In genomic region chr19:57319869-57320179, GRCh38 we compare ENCODE assay signal across 8 cellular contexts. TPM values are rescaled to one million over a fixed set of nuclear protein-coding genes. Genes with fewer than 3 reads are reported as not detected.
DNase-seq lines count a peak whose midpoint lies in the region; ATAC-seq, FAIRE-seq and TF ChIP-seq lines count a peak whose summit lies in the region.

No MANE protein-coding gene starts in this region.

- DNase-seq in foreskin keratinocyte, result no peak
- DNase-seq in gastrocnemius medialis, result no peak
- DNase-seq in H54 (ENCODE audit: insufficient read length, low spot score), result no peak
- no peak for DNase-seq in cerebellum (ENCODE audit: low spot score)
- DNase-seq in activated CD4-positive, alpha-beta T cell treated with anti-CD3 and anti-CD28 coated beads, Interleukin-2, amount 50 U/mL, for 4 hours, result no peak
- no peak for DNase-seq in NCI-H2171 treated with DMSO at 0.1 percent for 48 hours (lab: John Stamatoyannopoulos, UW)

- H3K4me1 ChIP-seq in foreskin keratinocyte (peaks cover 6% of the 10 kb centered on the region), gastrocnemius medialis (peaks cover 18 to 19% of the 10 kb centered on the region in 2 donors)

- peak; percentile 4 for ATAC-seq in GM19023 (IDR thresholded peaks at IDR 0.05; ENCODE audit: unreplicated experiment)
- ATAC-seq in SK-N-SH treated with all-trans-retinoic acid at 6 μM for 48 hours, result peak; percentile 38
- ATAC-seq in foreskin keratinocyte, result peak; percentile 8
- ATAC-seq in gastrocnemius medialis, result peak; percentile 38 to 43

- no peak for TF ChIP-seq CTCF in foreskin keratinocyte (conservative IDR thresholded peaks at IDR 0.05)
- TF ChIP-seq CTCF in gastrocnemius medialis (IDR thresholded peaks at IDR 0.05 in 4 of 5, conservative IDR thresholded peaks at IDR 0.05 in 1 of 5), result no peak

- H3K27me3 ChIP-seq in foreskin keratinocyte, result peaks cover 25% of the 10 kb centered on the region
- no peaks in the 10 kb centered on the region for H3K27me3 ChIP-seq in gastrocnemius medialis

- no peak for FAIRE-seq in H54 (lab: Jason Lieb, UNC)

- no peak for TF ChIP-seq POLR2A in gastrocnemius medialis (IDR thresholded peaks at IDR 0.05)
- no peak for TF ChIP-seq POLR2A in H54 (IDR thresholded peaks at IDR 0.05; ENCODE audit: low read depth, low read length)

- peaks cover 0 to 20% of the 10 kb centered on the region in 2 donors for H3K36me3 ChIP-seq in gastrocnemius medialis

- H3K4me3 ChIP-seq in gastrocnemius medialis, result peak overlapping the region; percentile 65 to 99 (median 91)

- intact Hi-C loops in gastrocnemius medialis (cut with DNase I; ENCODE audit: low total_unique reads), result loop anchor here (1.0 to 2.0 kb wide), 4 partner anchors 19 to 69 kb away; partner anchors contain the start of genes TRAPPC2B, ZNF460, ZNF547 and ZNF548

- no peaks in the 10 kb centered on the region for H3K9me3 ChIP-seq in gastrocnemius medialis

- in situ Hi-C loops in gastrocnemius medialis (cut with MboI; ENCODE audit: low sequenced_read_pairs in 4 of 4), result no loop called here

- H3K27ac ChIP-seq in foreskin keratinocyte (peak overlapping the region; percentile 77), gastrocnemius medialis (peak overlapping the region; percentile 87 to 98 (median 91))

TF ChIP-seq in SK-N-SH treated with all-trans-retinoic acid at 6 μM for 48 hours, 23 proteins besides CTCF, POLR2A, EP300 and RAD21:
- no peak for TF ChIP-seq GLIS3 (CRISPR knock-in tag; IDR thresholded peaks at IDR 0.05)
- no peak for TF ChIP-seq TOX (CRISPR knock-in tag; IDR thresholded peaks at IDR 0.05; ENCODE audit: borderline replicate concordance)
- TF ChIP-seq POU6F1 (CRISPR knock-in tag; IDR thresholded peaks at IDR 0.05; ENCODE audit: borderline replicate concordance, low read depth), result no peak
- TF ChIP-seq TCF4 (CRISPR knock-in tag; IDR thresholded peaks at IDR 0.05; ENCODE audit: borderline replicate concordance), result no peak
- TF ChIP-seq ARNTL (CRISPR knock-in tag; IDR thresholded peaks at IDR 0.05; ENCODE audit: borderline replicate concordance, low read depth), result no peak
- no peak for TF ChIP-seq ESRRG (CRISPR knock-in tag; IDR thresholded peaks at IDR 0.05)
- no peak for TF ChIP-seq PATZ1 (CRISPR knock-in tag; IDR thresholded peaks at IDR 0.05; ENCODE audit: borderline replicate concordance)
- TF ChIP-seq ZNF565 (CRISPR knock-in tag; conservative IDR thresholded peaks at IDR 0.05; ENCODE audit: low read depth), result no peak
- TF ChIP-seq PPARA (CRISPR knock-in tag; IDR thresholded peaks at IDR 0.05; ENCODE audit: borderline replicate concordance), result no peak
- TF ChIP-seq CREB5 (CRISPR knock-in tag; IDR thresholded peaks at IDR 0.05; ENCODE audit: low read depth), result no peak
- TF ChIP-seq RARB (CRISPR knock-in tag; IDR thresholded peaks at IDR 0.05), result no peak
- TF ChIP-seq ZFP3 (CRISPR knock-in tag; IDR thresholded peaks at IDR 0.05), result no peak
- no peak for TF ChIP-seq ZNF8 (CRISPR knock-in tag; IDR thresholded peaks at IDR 0.05)
- no peak for TF ChIP-seq CSDC2 (CRISPR knock-in tag; IDR thresholded peaks at IDR 0.05)

RNA-seq across cellular contexts. Expression of gene ZNF543, which starts 0.4 kb away (rescaled TPM):
- total RNA-seq in foreskin keratinocyte (6.9 TPM in 2 replicates), gastrocnemius medialis (10 to 100 TPM in 1 of 4 donors, 1 to 10 TPM in 3; 5.8 to 11.5 (median 8.3) TPM), cerebellum (30.1 TPM)
- polyA plus RNA-seq in foreskin keratinocyte, result 0.54 and 0.79 TPM in 2 replicates

RNA-seq across cellular contexts. Expression of gene ZNF304, which starts 31.2 kb away (rescaled TPM):
- 8.7 and 9.6 TPM in 2 replicates for total RNA-seq in foreskin keratinocyte
- 2.4 and 2.7 TPM in 2 replicates for polyA plus RNA-seq in foreskin keratinocyte
- total RNA-seq in gastrocnemius medialis, result 1 to 10 TPM; 4.1 to 6.5 (median 4.8) TPM
- total RNA-seq in cerebellum, result 15.9 TPM

RNA-seq across cellular contexts. Expression of gene ZNF460, which starts 39.5 kb away (rescaled TPM):
- total RNA-seq in foreskin keratinocyte (45.8 and 54.6 TPM in 2 replicates), gastrocnemius medialis (10 to 100 TPM; 20.2 to 63.3 (median 42.3) TPM), cerebellum (165 TPM)
- 0.30 and 0.47 TPM in 2 replicates for polyA plus RNA-seq in foreskin keratinocyte

RNA-seq across cellular contexts. Expression of gene TRAPPC2B, which starts 43.5 kb away (rescaled TPM):
- 9.6 and 11.0 TPM in 2 replicates for total RNA-seq in foreskin keratinocyte
- 14.8 and 16.5 TPM in 2 replicates for polyA plus RNA-seq in foreskin keratinocyte
- 10 to 100 TPM; 34.4 to 47.4 (median 40.8) TPM for total RNA-seq in gastrocnemius medialis
- 13.0 TPM for total RNA-seq in cerebellum

RNA-seq across cellular contexts. Expression of gene ZNF547, which starts 43.5 kb away (rescaled TPM):
- 1.7 and 3.2 TPM in 2 replicates for total RNA-seq in foreskin keratinocyte
- 1.1 and 1.4 TPM in 2 replicates for polyA plus RNA-seq in foreskin keratinocyte
- total RNA-seq in gastrocnemius medialis, result 1 to 10 TPM in 3 of 4 donors, under 1 TPM in 1; 0.58 to 4.4 (median 2.6) TPM
- 11.5 TPM for total RNA-seq in cerebellum
